15 cellular contexts compared by ENCODE assay signal in the genomic region with DNA sequence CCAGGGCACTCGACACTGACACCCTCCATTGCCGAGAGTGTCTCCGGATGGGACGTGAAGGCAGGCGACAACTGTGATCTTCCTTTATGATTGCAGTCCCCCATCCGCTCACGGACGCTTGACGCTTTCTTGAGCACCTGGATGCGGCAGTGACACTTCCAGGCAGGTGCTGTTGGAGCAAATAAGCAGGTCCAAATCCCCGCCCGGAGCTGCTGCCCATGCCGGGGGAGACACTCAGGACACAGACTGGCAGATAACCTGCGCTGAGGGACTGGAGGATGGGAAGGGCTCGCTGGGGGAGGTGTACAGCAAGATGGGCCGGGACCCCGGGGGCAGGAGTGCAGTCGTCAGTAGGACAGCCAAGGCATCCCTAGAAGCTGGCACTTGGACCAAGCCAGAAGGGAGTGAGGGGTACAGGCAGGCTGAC.
"Had no signal": no experiment of that assay in that cellular context is flagged by ENCODE, and none has a peak within 500 bp of the region (broad histone marks: within the 10 kb centered on the region; RNA-seq: fewer than 3 reads in every experiment).

No MANE protein-coding gene starts in this region.

- H3K4me3 ChIP-seq: heart right ventricle, left ventricle myocardium inferior, lung, smooth muscle cell, thyroid gland, uterus had no signal

- ATAC-seq: left cardiac atrium had no signal

- H3K27ac ChIP-seq: heart right ventricle, left ventricle myocardium inferior, thyroid gland, uterus had no signal

- H3K9me3 ChIP-seq: heart right ventricle, left ventricle myocardium inferior, thyroid gland, uterus had no signal

- H3K27me3 ChIP-seq: thyroid gland, uterus had no signal

- H3K36me3 ChIP-seq: heart right ventricle, left ventricle myocardium inferior, thyroid gland, uterus had no signal

- FAIRE-seq: colon, kidney had no signal

- H3K4me1 ChIP-seq: heart right ventricle, left ventricle myocardium inferior, thyroid gland, uterus had no signal

- DNase-seq: dermis blood vessel endothelial cell; foreskin melanocyte; heart right ventricle; kidney; left cardiac atrium; left ventricle myocardium inferior; mesenchymal stem cell; naive B cell; stimulated activated CD4-positive, alpha-beta T cell treated with anti-CD3 and anti-CD28 coated beads, Interleukin-2, amount 100 ng/mL, for 48 hours; stimulated activated naive CD4-positive, alpha-beta T cell treated with Interleukin-2 at 50 U/mL for 16 hours; thyroid gland; uterus had no signal
